In the genomic region with DNA sequence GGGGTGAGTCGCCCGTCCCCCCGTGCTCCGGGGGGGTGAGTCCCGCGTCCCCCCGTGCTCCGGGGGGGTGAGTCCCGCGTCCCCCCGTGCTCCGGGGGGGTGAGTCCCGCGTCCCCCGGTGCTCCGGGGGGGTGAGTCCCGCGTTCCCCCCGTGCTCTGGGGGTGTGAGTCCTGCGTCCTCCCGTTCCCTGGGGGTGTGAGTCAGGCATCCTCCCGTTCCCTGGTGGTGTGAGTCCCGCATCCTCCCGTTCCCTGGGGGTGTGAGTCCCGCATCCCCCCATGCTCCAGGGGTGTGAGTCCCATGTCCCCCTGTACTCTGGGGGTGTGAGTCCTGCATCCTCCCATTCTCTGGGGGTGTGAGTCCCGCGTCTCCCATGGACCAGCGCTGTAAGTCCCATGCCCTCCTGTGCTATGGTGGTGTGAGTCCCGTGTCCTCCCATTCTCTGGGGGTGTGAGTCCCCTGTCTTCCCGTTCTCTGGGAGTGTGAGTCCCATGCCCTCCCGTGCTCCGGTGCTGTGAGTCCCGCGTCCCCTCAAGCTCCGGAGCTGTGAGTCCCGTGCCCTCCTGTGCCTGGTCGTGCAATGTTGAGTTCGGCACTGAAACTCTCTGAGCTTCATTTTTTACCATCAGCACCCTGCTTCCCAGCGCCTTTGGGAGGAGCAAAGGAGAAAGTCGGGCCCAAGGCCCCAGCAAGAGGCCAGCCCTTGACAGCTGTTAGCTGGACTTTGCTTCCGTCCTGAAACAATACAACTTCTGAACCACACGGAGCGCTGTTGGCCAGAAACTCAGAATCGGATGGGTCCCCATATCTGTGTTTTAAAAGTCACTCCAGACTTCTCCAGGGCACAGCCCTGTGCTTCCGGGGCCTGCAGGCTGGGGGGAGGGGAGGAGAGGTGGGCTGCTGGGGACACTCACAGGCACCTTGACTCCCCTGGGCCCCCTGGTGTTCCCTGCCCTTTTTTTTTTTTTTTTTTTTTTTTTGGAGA, we compare ENCODE assay signal across 1 cellular context.
TF ChIP-seq lines count a peak whose summit lies in the region.

No MANE protein-coding gene starts in this region.

TF ChIP-seq in K562, 482 proteins besides CTCF, POLR2A, EP300 and RAD21 (continued from another document and continues in another):
- TF ChIP-seq, protein P1, sequence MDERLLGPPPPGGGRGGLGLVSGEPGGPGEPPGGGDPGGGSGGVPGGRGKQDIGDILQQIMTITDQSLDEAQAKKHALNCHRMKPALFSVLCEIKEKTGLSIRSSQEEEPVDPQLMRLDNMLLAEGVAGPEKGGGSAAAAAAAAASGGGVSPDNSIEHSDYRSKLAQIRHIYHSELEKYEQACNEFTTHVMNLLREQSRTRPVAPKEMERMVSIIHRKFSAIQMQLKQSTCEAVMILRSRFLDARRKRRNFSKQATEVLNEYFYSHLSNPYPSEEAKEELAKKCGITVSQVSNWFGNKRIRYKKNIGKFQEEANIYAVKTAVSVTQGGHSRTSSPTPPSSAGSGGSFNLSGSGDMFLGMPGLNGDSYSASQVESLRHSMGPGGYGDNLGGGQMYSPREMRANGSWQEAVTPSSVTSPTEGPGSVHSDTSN (CRISPR knock-in tag; IDR thresholded peaks at IDR 0.05; ENCODE audit: low read depth): no peak
- TF ChIP-seq, protein P1 (tag; conservative IDR thresholded peaks at IDR 0.05; ENCODE audit: low read depth): peak; percentile 46; the same call in 1 of the 2 replicates
- TF ChIP-seq PHB2 (IDR thresholded peaks at IDR 0.05; ENCODE audit: low read depth) (no peak), NFIC (IDR thresholded peaks at IDR 0.05) (peak; percentile 99), ZBED1 (IDR thresholded peaks at IDR 0.05) (no peak), BACH1 (tag; IDR thresholded peaks at IDR 0.05) (no peak), GABPB1 (CRISPR knock-in tag; IDR thresholded peaks at IDR 0.05) (no peak), CBX3 (IDR thresholded peaks at IDR 0.05; ENCODE audit: borderline replicate concordance in 1 of 2, low read length in 2 of 2) (no peak), CBFA2T3 (IDR thresholded peaks at IDR 0.05) (peak; percentile 31), HDAC8 (tag; IDR thresholded peaks at IDR 0.05) (no peak), HDAC3 (IDR thresholded peaks at IDR 0.05; ENCODE audit: borderline replicate concordance, partially characterized antibody) (no peak), SP2 (IDR thresholded peaks at IDR 0.05; ENCODE audit: extremely low read depth, low read depth, low read length, poor library complexity, severe bottlenecking) (no peak), HDAC1 (IDR thresholded peaks at IDR 0.05) (no peak), PYGO2 (tag; IDR thresholded peaks at IDR 0.05) (no peak), ZMIZ1 (IDR thresholded peaks at IDR 0.05; ENCODE audit: low read depth in 2 of 2, low read length in 2 of 2) (no peak), ZBTB1 (CRISPR knock-in tag; IDR thresholded peaks at IDR 0.05; ENCODE audit: borderline replicate concordance, low read depth) (no peak), CTCFL (IDR thresholded peaks at IDR 0.05; ENCODE audit: borderline replicate concordance, insufficient read depth, low read depth, low read length, poor library complexity, severe bottlenecking) (peak; percentile 68), CEBPB (tag; IDR thresholded peaks at IDR 0.05) (no peak), CBFB (CRISPR knock-in tag; IDR thresholded peaks at IDR 0.05) (no peak), POU5F1 (IDR thresholded peaks at IDR 0.05; ENCODE audit: borderline replicate concordance, low read depth, low read length, partially characterized antibody) (no peak), NFYB (IDR thresholded peaks at IDR 0.05; ENCODE audit: extremely low read depth, insufficient read length) (no peak), ZNF764 (CRISPR knock-in tag; IDR thresholded peaks at IDR 0.05; ENCODE audit: low read depth) (no peak), SAP30 (IDR thresholded peaks at IDR 0.05; ENCODE audit: borderline replicate concordance, insufficient read depth, low read depth, low read length, poor library complexity, severe bottlenecking) (no peak), GMEB1 (CRISPR knock-in tag; IDR thresholded peaks at IDR 0.05) (no peak), KDM2B (CRISPR knock-in tag; IDR thresholded peaks at IDR 0.05) (no peak), TRIM24 (IDR thresholded peaks at IDR 0.05) (no peak; a peak in 1 of 4 replicates), TBP (optimal IDR thresholded peaks at IDR 0.05; ENCODE audit: low read depth, low read length) (no peak), ZNF431 (CRISPR knock-in tag; IDR thresholded peaks at IDR 0.05) (no peak), E2F1 (CRISPR knock-in tag; IDR thresholded peaks at IDR 0.05) (no peak), MTF1 (CRISPR knock-in tag; IDR thresholded peaks at IDR 0.05; ENCODE audit: borderline replicate concordance) (no peak), ZNF668 (CRISPR knock-in tag; IDR thresholded peaks at IDR 0.05) (no peak), ZNF146 (CRISPR knock-in tag; IDR thresholded peaks at IDR 0.05; ENCODE audit: unreplicated experiment) (no peak), ZNF311 (CRISPR knock-in tag; IDR thresholded peaks at IDR 0.05) (no peak)
- TF ChIP-seq, protein P2, sequence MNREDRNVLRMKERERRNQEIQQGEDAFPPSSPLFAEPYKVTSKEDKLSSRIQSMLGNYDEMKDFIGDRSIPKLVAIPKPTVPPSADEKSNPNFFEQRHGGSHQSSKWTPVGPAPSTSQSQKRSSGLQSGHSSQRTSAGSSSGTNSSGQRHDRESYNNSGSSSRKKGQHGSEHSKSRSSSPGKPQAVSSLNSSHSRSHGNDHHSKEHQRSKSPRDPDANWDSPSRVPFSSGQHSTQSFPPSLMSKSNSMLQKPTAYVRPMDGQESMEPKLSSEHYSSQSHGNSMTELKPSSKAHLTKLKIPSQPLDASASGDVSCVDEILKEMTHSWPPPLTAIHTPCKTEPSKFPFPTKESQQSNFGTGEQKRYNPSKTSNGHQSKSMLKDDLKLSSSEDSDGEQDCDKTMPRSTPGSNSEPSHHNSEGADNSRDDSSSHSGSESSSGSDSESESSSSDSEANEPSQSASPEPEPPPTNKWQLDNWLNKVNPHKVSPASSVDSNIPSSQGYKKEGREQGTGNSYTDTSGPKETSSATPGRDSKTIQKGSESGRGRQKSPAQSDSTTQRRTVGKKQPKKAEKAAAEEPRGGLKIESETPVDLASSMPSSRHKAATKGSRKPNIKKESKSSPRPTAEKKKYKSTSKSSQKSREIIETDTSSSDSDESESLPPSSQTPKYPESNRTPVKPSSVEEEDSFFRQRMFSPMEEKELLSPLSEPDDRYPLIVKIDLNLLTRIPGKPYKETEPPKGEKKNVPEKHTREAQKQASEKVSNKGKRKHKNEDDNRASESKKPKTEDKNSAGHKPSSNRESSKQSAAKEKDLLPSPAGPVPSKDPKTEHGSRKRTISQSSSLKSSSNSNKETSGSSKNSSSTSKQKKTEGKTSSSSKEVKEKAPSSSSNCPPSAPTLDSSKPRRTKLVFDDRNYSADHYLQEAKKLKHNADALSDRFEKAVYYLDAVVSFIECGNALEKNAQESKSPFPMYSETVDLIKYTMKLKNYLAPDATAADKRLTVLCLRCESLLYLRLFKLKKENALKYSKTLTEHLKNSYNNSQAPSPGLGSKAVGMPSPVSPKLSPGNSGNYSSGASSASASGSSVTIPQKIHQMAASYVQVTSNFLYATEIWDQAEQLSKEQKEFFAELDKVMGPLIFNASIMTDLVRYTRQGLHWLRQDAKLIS (CRISPR knock-in tag; IDR thresholded peaks at IDR 0.05): no peak
- TF ChIP-seq, protein P3, sequence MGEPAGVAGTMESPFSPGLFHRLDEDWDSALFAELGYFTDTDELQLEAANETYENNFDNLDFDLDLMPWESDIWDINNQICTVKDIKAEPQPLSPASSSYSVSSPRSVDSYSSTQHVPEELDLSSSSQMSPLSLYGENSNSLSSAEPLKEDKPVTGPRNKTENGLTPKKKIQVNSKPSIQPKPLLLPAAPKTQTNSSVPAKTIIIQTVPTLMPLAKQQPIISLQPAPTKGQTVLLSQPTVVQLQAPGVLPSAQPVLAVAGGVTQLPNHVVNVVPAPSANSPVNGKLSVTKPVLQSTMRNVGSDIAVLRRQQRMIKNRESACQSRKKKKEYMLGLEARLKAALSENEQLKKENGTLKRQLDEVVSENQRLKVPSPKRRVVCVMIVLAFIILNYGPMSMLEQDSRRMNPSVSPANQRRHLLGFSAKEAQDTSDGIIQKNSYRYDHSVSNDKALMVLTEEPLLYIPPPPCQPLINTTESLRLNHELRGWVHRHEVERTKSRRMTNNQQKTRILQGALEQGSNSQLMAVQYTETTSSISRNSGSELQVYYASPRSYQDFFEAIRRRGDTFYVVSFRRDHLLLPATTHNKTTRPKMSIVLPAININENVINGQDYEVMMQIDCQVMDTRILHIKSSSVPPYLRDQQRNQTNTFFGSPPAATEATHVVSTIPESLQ (CRISPR knock-in tag; IDR thresholded peaks at IDR 0.05): no peak
